Comparison of ENCODE assay signal across 14 cellular contexts in the genomic region with DNA sequence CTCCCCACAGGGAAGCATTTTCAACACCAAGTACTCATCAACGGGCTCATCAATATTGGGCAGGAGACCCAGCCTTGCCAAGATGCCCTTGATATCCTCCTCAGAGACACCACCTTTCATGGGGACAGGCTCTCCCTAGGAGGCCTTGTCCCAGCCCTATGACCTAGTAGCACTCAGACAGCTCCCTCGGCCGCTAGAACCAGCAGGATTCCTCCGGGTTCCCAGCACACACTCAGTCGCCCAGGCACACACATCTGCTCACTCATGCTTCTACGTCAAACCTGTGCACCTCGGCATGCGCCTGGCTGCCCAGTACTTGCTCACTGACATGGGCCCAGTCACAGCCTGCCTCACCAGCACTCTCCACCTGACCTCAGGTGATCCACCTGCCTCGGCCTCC. TPM values are rescaled to one million over a fixed set of nuclear protein-coding genes. Genes with fewer than 3 reads are reported as not detected.
DNase-seq lines count a peak whose midpoint lies in the region; ATAC-seq and TF ChIP-seq lines count a peak whose summit lies in the region.
"Had no signal": no experiment of that assay in that cellular context is flagged by ENCODE, and none has a peak within 500 bp of the region (broad histone marks: within the 10 kb centered on the region; RNA-seq: fewer than 3 reads in every experiment).

No MANE protein-coding gene starts in this region.

- H3K27ac ChIP-seq in dorsolateral prefrontal cortex = peak overlapping the region in 52 of 59 donors; percentile 3 to 81 (median 56)
- H3K27ac ChIP-seq in temporal lobe (ENCODE audit: low read depth, low read length) = peak overlapping the region; percentile 28

- H3K4me3 ChIP-seq in dorsolateral prefrontal cortex = peak overlapping the region in 13 of 59 donors; percentile 3 to 33 (median 20)
- H3K4me3 ChIP-seq: HAP-1 had no signal

- H3K27ac Mint-ChIP-seq in T-cell = peak overlapping the region in 1 of 2 donors; percentile 49

- H3K27me3 Mint-ChIP-seq in T-cell = peaks cover 71 to 98% of the 10 kb centered on the region in 2 donors

- DNase-seq in NCI-H2107 treated with DMSO at 0.1 percent for 48 hours (lab: John Stamatoyannopoulos, UW; ENCODE audit: unreplicated experiment) (peak; percentile 72), NCI-H2107 (lab: John Stamatoyannopoulos, UW) (no peak), NCI-H2171 (lab: John Stamatoyannopoulos, UW) (peak; percentile 53), dorsolateral prefrontal cortex (peak in 1 of 10 donors; percentile 53), RPMI8226 (no peak), T-cell (no peak), GM13976 (ENCODE audit: low spot score) (no peak)
- DNase-seq: NCI-H1417 treated with DMSO at 0.1 percent for 48 hours, NCI-H1930, NCI-H226, OCI-M1 had no signal

- in situ Hi-C loops in GM13976 (cut with MboI; ENCODE audit: low sequenced_read_pairs, unreplicated experiment) = loop anchor here (10.0 kb wide), 1 partner anchor 76 kb away; no protein-coding TSS in a partner anchor

- no peaks in the 10 kb centered on the region for H3K9me3 Mint-ChIP-seq in T-cell

- H3K27me3 ChIP-seq in dorsolateral prefrontal cortex = peaks cover 0 to 6% (median 0%) of the 10 kb centered on the region in 45 donors

- no peak for TF ChIP-seq CTCF in dorsolateral prefrontal cortex (IDR thresholded peaks at IDR 0.05 in 54 of 56, conservative IDR thresholded peaks at IDR 0.05 in 2 of 56; ENCODE audit: low read depth in 1 of 56, partially characterized antibody in 56 of 56)
- no peak for TF ChIP-seq CTCF in GM13976 (IDR thresholded peaks at IDR 0.05; ENCODE audit: borderline replicate concordance, control extremely low read depth, extremely low read depth, insufficient read depth, missing control alignments)

- intact Hi-C loops in dorsolateral prefrontal cortex (cut with DNase I) = loop anchor here (5.0 to 10.0 kb wide), 3 partner anchors 79 to 94 kb away; no protein-coding TSS in a partner anchor

- CTCF ChIA-PET in T-cell (lab: Charles Lee) = no interaction called here

- ATAC-seq in T-cell (replicated peaks in 1 of 4) = no peak

- POLR2A ChIA-PET in T-cell (lab: Charles Lee) = interaction anchor here in 1 of 2 donors (0.6 kb wide), 1 partner anchor 243 kb away, joined by 5 read pairs; no protein-coding TSS in a partner anchor

- H3K4me1 Mint-ChIP-seq in T-cell = peaks cover 29 to 44% (median 32%) of the 10 kb centered on the region in 3 donors

- no peaks in the 10 kb centered on the region for H3K36me3 Mint-ChIP-seq in T-cell

- H3K4me3 Mint-ChIP-seq in T-cell = no peak overlapping the region

RNA-seq across cellular contexts. Expression of a gene that starts 17.0 kb away (rescaled TPM):
- total RNA-seq in dorsolateral prefrontal cortex = 100 to 1,000 TPM in 111 of 120 experiments, 10 to 100 TPM in 9; 80.9 to 338 (median 151) TPM
- total RNA-seq in temporal lobe = 29.0 TPM
- under 1 TPM in 4 of 5 donors, not detected in 1; 0.13 to 0.85 (median 0.28) TPM for total RNA-seq in T-cell
- total RNA-seq: RPMI7951 had no signal

Comparison
In these comparisons a context has a peak if more than half of its experiments do, and no peak if none do; other contexts are left out.
1. DNase-seq: peak in NCI-H2107 treated with DMSO at 0.1 percent for 48 hours (single experiment) and NCI-H2171 (single experiment); none in NCI-H2107 (single experiment), RPMI8226 (single experiment), T-cell (0 of 34) and GM13976 (single experiment).
2. RNA of a gene that starts 17.0 kb away (total RNA-seq): 80.9 to 338 TPM in dorsolateral prefrontal cortex and 29.0 TPM in temporal lobe (single experiment); 0.13 to 0.85 TPM in T-cell; every median in the first group is over 10 times any median in the second.